ENCODE assay signal across 8 cellular contexts in the genomic region with DNA sequence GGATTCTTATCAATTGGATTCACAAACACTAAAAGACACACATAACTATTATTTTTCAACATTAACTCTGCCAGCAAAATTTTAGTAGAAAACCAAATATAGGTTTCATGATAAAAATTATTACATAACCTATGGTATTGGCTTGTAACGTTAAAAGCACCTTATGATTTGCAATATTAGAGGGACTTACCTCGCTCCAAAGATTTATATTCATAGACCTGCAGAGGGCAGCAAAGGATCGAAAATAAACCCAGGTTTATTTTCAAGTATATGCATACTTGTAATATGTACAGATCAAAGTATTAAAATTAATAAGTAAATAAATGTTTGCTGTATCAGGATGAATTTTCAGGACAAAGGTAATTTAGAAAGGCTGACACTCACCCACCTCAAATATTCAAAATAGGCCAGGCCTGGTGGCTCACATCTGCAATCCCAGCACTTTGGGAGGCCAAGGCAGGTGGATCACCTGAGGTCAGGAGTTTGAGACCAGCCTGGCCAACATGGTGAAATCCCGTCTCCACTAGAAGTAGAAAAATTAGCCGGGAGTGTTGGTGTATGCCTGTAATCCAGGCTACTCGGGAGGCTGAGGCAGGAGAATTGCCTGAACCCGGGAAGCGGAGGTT. TPM values are rescaled to one million over a fixed set of nuclear protein-coding genes. Genes with fewer than 3 reads are reported as not detected.
DNase-seq lines count a peak whose midpoint lies in the region; ATAC-seq and TF ChIP-seq lines count a peak whose summit lies in the region.

No MANE protein-coding gene starts in this region.

- ATAC-seq in psoas muscle = peak in 1 of 4 donors; percentile 45

- H3K79me2 ChIP-seq in PC-9 (ENCODE audit: low read depth) = no peaks in the 10 kb centered on the region; the same call in 1 of the 2 replicates

- H3K4me1 ChIP-seq in PC-9 (replicated peaks; ENCODE audit: insufficient read depth) = no peaks in the 10 kb centered on the region
- no peaks in the 10 kb centered on the region for H3K4me1 ChIP-seq in esophagus muscularis mucosa
- no peaks in the 10 kb centered on the region for H3K4me1 ChIP-seq in psoas muscle
- H3K4me1 ChIP-seq in tibial artery = no peaks in the 10 kb centered on the region

- POLR2A ChIA-PET in PC-9 (lab: Charles Lee; ENCODE audit: unreplicated experiment) = no interaction called here

- H3K27me3 ChIP-seq in PC-9 (ENCODE audit: insufficient read depth, low read depth) = no peaks in the 10 kb centered on the region
- no peaks in the 10 kb centered on the region for H3K27me3 ChIP-seq in esophagus muscularis mucosa
- no peaks in the 10 kb centered on the region for H3K27me3 ChIP-seq in psoas muscle (ENCODE audit: insufficient read depth in 3 of 3, low read length in 2 of 3)
- H3K27me3 ChIP-seq in tibial artery = no peaks in the 10 kb centered on the region

- H3K9me3 ChIP-seq in PC-9 (ENCODE audit: insufficient read depth, low read depth) (no peaks in the 10 kb centered on the region), esophagus muscularis mucosa (no peaks in the 10 kb centered on the region), psoas muscle (no peaks in the 10 kb centered on the region), tibial artery (no peaks in the 10 kb centered on the region)

- CTCF ChIA-PET in PC-9 (lab: Charles Lee) = no interaction called here

- H4K20me1 ChIP-seq in PC-9 (ENCODE audit: insufficient read depth) = peaks cover 29% of the 10 kb centered on the region

- H2AFZ ChIP-seq in PC-9 = no peak overlapping the region

- peaks cover 82% of the 10 kb centered on the region for H3F3A ChIP-seq in PC-9 (ENCODE audit: insufficient read depth, low read depth)

- H3K4me3 ChIP-seq in PC-9 (no peak overlapping the region), esophagus muscularis mucosa (no peak overlapping the region), psoas muscle (no peak overlapping the region), tibial artery (no peak overlapping the region), lower leg skin (ENCODE audit: low read depth, poor library complexity, severe bottlenecking) (no peak overlapping the region)

- TF ChIP-seq EP300 in esophagus muscularis mucosa (IDR thresholded peaks at IDR 0.05) = no peak

- no peak for TF ChIP-seq POLR2A in esophagus muscularis mucosa (IDR thresholded peaks at IDR 0.05; ENCODE audit: low read depth)
- no peak for TF ChIP-seq POLR2A in lower leg skin (IDR thresholded peaks at IDR 0.05)

- H3K36me3 ChIP-seq in PC-9 (ENCODE audit: low read depth) = peaks cover 74% of the 10 kb centered on the region
- H3K36me3 ChIP-seq in esophagus muscularis mucosa = peaks cover 43 to 92% (median 72%) of the 10 kb centered on the region in 4 donors
- peaks cover 7 to 97% of the 10 kb centered on the region in 2 donors for H3K36me3 ChIP-seq in psoas muscle (ENCODE audit: insufficient read depth in 1 of 2, low read depth in 1 of 2)
- H3K36me3 ChIP-seq in tibial artery = peaks cover 45 to 81% (median 68%) of the 10 kb centered on the region in 3 donors

- 80% methylated on average over 8 of the region's 8 CpGs for WGBS in esophagus muscularis mucosa
- WGBS in psoas muscle, 3 donors = 76 to 82% (median 80%) methylated on average over 8 of the region's 8 CpGs
- WGBS in lower leg skin, 2 donors = 72 to 75% methylated on average over 8 of the region's 8 CpGs

- DNase-seq in PC-9 (peak in 1 of 2 experiments; percentile 53), esophagus muscularis mucosa (ENCODE audit: extremely low spot score) (no peak), psoas muscle (no peak), tibial artery (no peak), lower leg skin (ENCODE audit: low spot score in 2 of 2) (no peak)
- no peak for DNase-seq in activated CD8-positive, alpha-beta memory T cell treated with anti-CD3 and anti-CD28 coated beads for 24 hours

- H3K4me2 ChIP-seq in PC-9 = no peak overlapping the region

- H3K27ac ChIP-seq in C4-2B = no peak overlapping the region
- no peak overlapping the region for H3K27ac ChIP-seq in PC-9
- H3K27ac ChIP-seq in esophagus muscularis mucosa (replicated peaks in 1 of 4) = no peak overlapping the region
- no peak overlapping the region for H3K27ac ChIP-seq in psoas muscle
- H3K27ac ChIP-seq in tibial artery = no peak overlapping the region

- no TSS peak for BruUV-seq in PC-9 (replicated peaks; lab: Mats Ljungman, UMichigan)

- TF ChIP-seq CTCF in C4-2B (conservative IDR thresholded peaks at IDR 0.05) (peak; percentile 49), GM12874 (IDR thresholded peaks at IDR 0.05; ENCODE audit: insufficient read depth, low read depth, low read length) (peak; percentile 8; the same call in 1 of the 2 replicates), PC-9 (conservative IDR thresholded peaks at IDR 0.05) (peak; percentile 70), esophagus muscularis mucosa (IDR thresholded peaks at IDR 0.05) (peak in 2 of 3 experiments; percentile 8 to 46), psoas muscle (IDR thresholded peaks at IDR 0.05) (peak; percentile 28), tibial artery (IDR thresholded peaks at IDR 0.05) (peak in 1 of 2 experiments; percentile 21), lower leg skin (IDR thresholded peaks at IDR 0.05) (no peak)

- H3K9me2 ChIP-seq in PC-9 (ENCODE audit: insufficient read depth) = no peaks in the 10 kb centered on the region

- intact Hi-C loops in PC-9 (cut with micrococcal nuclease; ENCODE audit: unreplicated experiment) (no loop called here), esophagus muscularis mucosa (cut with DNase I) (no loop called here), psoas muscle (cut with DNase I) (loop anchor here in 1 of 2 donors (10.0 kb wide), 2 partner anchors 46 to 376 kb away; no protein-coding TSS in a partner anchor), tibial artery (cut with DNase I; ENCODE audit: low total_unique reads) (no loop called here), lower leg skin (cut with DNase I; ENCODE audit: low total_unique reads) (no loop called here)

RNA-seq across cellular contexts. Expression of gene LRPPRC, which starts 45.3 kb away (rescaled TPM):
- 133 and 149 TPM in 2 replicates for total RNA-seq in PC-9 (2021)
- 10 to 100 TPM; 38.4 to 44.6 (median 43.0) TPM for total RNA-seq in esophagus muscularis mucosa
- 100 to 1,000 TPM; 100 to 198 (median 109) TPM for total RNA-seq in psoas muscle
- polyA plus RNA-seq in psoas muscle = 10 to 100 TPM; 47.3 to 80.4 (median 67.4) TPM
- 10 to 100 TPM; 39.5 to 51.2 (median 47.8) TPM for total RNA-seq in lower leg skin

Comparison
In these comparisons a context has a peak if more than half of its experiments do, and no peak if none do; other contexts are left out.
1. CTCF ChIP-seq: peak in C4-2B (single experiment), GM12874 (single experiment), PC-9 (single experiment), esophagus muscularis mucosa (2 of 3) and psoas muscle (single experiment); none in lower leg skin (0 of 3).